Comparison of ENCODE assay signal across 14 cellular contexts in genomic region chr5:137666901-137667300, GRCh38.
DNase-seq lines count a peak whose midpoint lies in the region; ATAC-seq, FAIRE-seq and TF ChIP-seq lines count a peak whose summit lies in the region.
"Had no signal": no experiment of that assay in that cellular context is flagged by ENCODE, and none has a peak within 500 bp of the region (broad histone marks: within the 10 kb centered on the region; RNA-seq: fewer than 3 reads in every experiment).

No MANE protein-coding gene starts in this region.

- intact Hi-C loops in Calu3 (cut with micrococcal nuclease; ENCODE audit: unreplicated experiment): loop anchor here (2.0 to 10.0 kb wide), 2 partner anchors 52 to 158 kb away; no protein-coding TSS in a partner anchor
- intact Hi-C loops in gastrocnemius medialis (cut with DNase I; ENCODE audit: low total_unique reads): loop anchor here (10.0 kb wide), 1 partner anchor 468 kb away; the partner anchor contains the start of gene NME5

- peak overlapping the region; percentile 4 to 34 (median 26) for H3K4me3 Mint-ChIP-seq in CD4-positive, CD25-positive, alpha-beta regulatory T cell
- peak overlapping the region; percentile 14 for H3K4me3 Mint-ChIP-seq in Calu3 (ENCODE audit: low read depth, unreplicated experiment)
- H3K4me3 Mint-ChIP-seq in activated CD8-positive, alpha-beta T cell treated with anti-CD3 and anti-CD28 coated beads, Interleukin-2, amount 10 ng/mL, durations not matched to agents 7 days and 5 days: no peak overlapping the region
- H3K4me3 Mint-ChIP-seq in naive thymus-derived CD8-positive, alpha-beta T cell: peak overlapping the region in 4 of 10 donors; percentile 12 to 61 (median 28)
- H3K4me3 Mint-ChIP-seq: naive B cell had no signal

- no peak for ATAC-seq in CD4-positive, CD25-positive, alpha-beta regulatory T cell (ENCODE audit: low read depth in 2 of 2)
- ATAC-seq in activated CD8-positive, alpha-beta T cell treated with anti-CD3 and anti-CD28 coated beads, Interleukin-2, amount 10 ng/mL, durations not matched to agents 7 days and 5 days: no peak
- ATAC-seq in naive thymus-derived CD8-positive, alpha-beta T cell: no peak
- ATAC-seq in gastrocnemius medialis (no peak), HG03045 (IDR thresholded peaks at IDR 0.05; ENCODE audit: unreplicated experiment) (no peak)

- CTCF ChIA-PET in Calu3 (lab: Charles Lee): interaction anchor here (0.5 to 2.1 kb wide), 9 partner anchors 37 to 94 kb away, joined by 3 to 12 read pairs (median 5); partner anchors contain the start of gene HNRNPA0
- CTCF ChIA-PET in activated CD8-positive, alpha-beta T cell treated with anti-CD3 and anti-CD28 coated beads, Interleukin-2, amount 10 ng/mL, durations not matched to agents 7 days and 5 days (lab: Charles Lee): interaction anchor here (1.0 to 7.1 kb wide), 13 partner anchors 9 to 402 kb away, joined by 3 to 71 read pairs (median 4); partner anchors contain the start of gene KLHL3

- TF ChIP-seq CTCF in Calu3 (IDR thresholded peaks at IDR 0.05; ENCODE audit: unreplicated experiment) (no peak), gastrocnemius medialis (IDR thresholded peaks at IDR 0.05 in 4 of 5, conservative IDR thresholded peaks at IDR 0.05 in 1 of 5) (no peak)

- peak overlapping the region; percentile 55 to 95 (median 67) for H3K27ac Mint-ChIP-seq in CD4-positive, CD25-positive, alpha-beta regulatory T cell
- peak overlapping the region; percentile 28 for H3K27ac Mint-ChIP-seq in Calu3 (ENCODE audit: unreplicated experiment)
- H3K27ac Mint-ChIP-seq in activated CD8-positive, alpha-beta T cell treated with anti-CD3 and anti-CD28 coated beads, Interleukin-2, amount 10 ng/mL, durations not matched to agents 7 days and 5 days: peak overlapping the region; percentile 83
- H3K27ac Mint-ChIP-seq in naive thymus-derived CD8-positive, alpha-beta T cell: peak overlapping the region in 7 of 10 donors; percentile 12 to 89 (median 73)

- H3K4me1 Mint-ChIP-seq in CD4-positive, CD25-positive, alpha-beta regulatory T cell: peaks cover 11 to 21% (median 16%) of the 10 kb centered on the region in 4 donors
- H3K4me1 Mint-ChIP-seq in Calu3 (ENCODE audit: low read depth, unreplicated experiment): peaks cover 58% of the 10 kb centered on the region
- H3K4me1 Mint-ChIP-seq in activated CD8-positive, alpha-beta T cell treated with anti-CD3 and anti-CD28 coated beads, Interleukin-2, amount 10 ng/mL, durations not matched to agents 7 days and 5 days (ENCODE audit: low read depth): peaks cover 32% of the 10 kb centered on the region
- H3K4me1 Mint-ChIP-seq in naive thymus-derived CD8-positive, alpha-beta T cell: peaks cover 12 to 18% (median 16%) of the 10 kb centered on the region in 4 donors

- TF ChIP-seq POLR2A in GM12892 (IDR thresholded peaks at IDR 0.05; ENCODE audit: low read depth, low read length) (no peak), gastrocnemius medialis (IDR thresholded peaks at IDR 0.05) (no peak)

- no peaks in the 10 kb centered on the region for H3K9me3 ChIP-seq in CD4-positive, CD25-positive, alpha-beta regulatory T cell (ENCODE audit: control insufficient read depth in 2 of 2, low read length in 2 of 2)
- no peaks in the 10 kb centered on the region for H3K9me3 ChIP-seq in gastrocnemius medialis
- H3K9me3 ChIP-seq: Caco-2, tibial nerve had no signal

- H3K9me3 Mint-ChIP-seq in CD4-positive, CD25-positive, alpha-beta regulatory T cell: no peaks in the 10 kb centered on the region
- no peaks in the 10 kb centered on the region for H3K9me3 Mint-ChIP-seq in Calu3 (ENCODE audit: low read depth, unreplicated experiment)
- H3K9me3 Mint-ChIP-seq in activated CD8-positive, alpha-beta T cell treated with anti-CD3 and anti-CD28 coated beads, Interleukin-2, amount 10 ng/mL, durations not matched to agents 7 days and 5 days (ENCODE audit: insufficient read depth): no peaks in the 10 kb centered on the region
- H3K9me3 Mint-ChIP-seq in naive thymus-derived CD8-positive, alpha-beta T cell: no peaks in the 10 kb centered on the region
- H3K9me3 Mint-ChIP-seq: naive B cell had no signal

- no peaks in the 10 kb centered on the region for H3K27me3 Mint-ChIP-seq in CD4-positive, CD25-positive, alpha-beta regulatory T cell
- no peaks in the 10 kb centered on the region for H3K27me3 Mint-ChIP-seq in Calu3 (ENCODE audit: unreplicated experiment)
- no peaks in the 10 kb centered on the region for H3K27me3 Mint-ChIP-seq in activated CD8-positive, alpha-beta T cell treated with anti-CD3 and anti-CD28 coated beads, Interleukin-2, amount 10 ng/mL, durations not matched to agents 7 days and 5 days (ENCODE audit: low read depth)
- no peaks in the 10 kb centered on the region for H3K27me3 Mint-ChIP-seq in naive thymus-derived CD8-positive, alpha-beta T cell
- H3K27me3 Mint-ChIP-seq: naive B cell had no signal

- peak overlapping the region; percentile 38 for H3K27ac ChIP-seq in CD4-positive, CD25-positive, alpha-beta regulatory T cell (ENCODE audit: insufficient read depth, low read length, poor library complexity, severe bottlenecking)
- peak overlapping the region in 1 of 4 donors; percentile 28 for H3K27ac ChIP-seq in gastrocnemius medialis

- no TSS peak for BruUV-seq in Calu3 (replicated peaks; lab: Mats Ljungman, UMichigan)

- DNase-seq in CD4-positive, CD25-positive, alpha-beta regulatory T cell: no peak
- DNase-seq in Calu3 (no peak), GM12892 (ENCODE audit: insufficient read length) (no peak), NCI-H446 (lab: John Stamatoyannopoulos, UW) (no peak), gastrocnemius medialis (no peak)
- DNase-seq in activated CD8-positive, alpha-beta T cell treated with anti-CD3 and anti-CD28 coated beads, Interleukin-2, amount 10 ng/mL, durations not matched to agents 7 days and 5 days: no peak
- no peak for DNase-seq in naive thymus-derived CD8-positive, alpha-beta T cell
- DNase-seq: Caco-2, dermis blood vessel endothelial cell, islet precursor cell, SW 1271 had no signal

- H3K27me3 ChIP-seq in CD4-positive, CD25-positive, alpha-beta regulatory T cell (ENCODE audit: control insufficient read depth, insufficient read depth, low read length): no peaks in the 10 kb centered on the region
- no peaks in the 10 kb centered on the region for H3K27me3 ChIP-seq in gastrocnemius medialis
- H3K27me3 ChIP-seq: tibial nerve had no signal

- FAIRE-seq in GM12892 (lab: Jason Lieb, UNC): no peak

- no peak overlapping the region for H3K4me3 ChIP-seq in CD4-positive, CD25-positive, alpha-beta regulatory T cell (ENCODE audit: low read depth, low read length)
- H3K4me3 ChIP-seq in gastrocnemius medialis: no peak overlapping the region
- H3K4me3 ChIP-seq: tibial nerve had no signal

- H3K4me1 ChIP-seq in CD4-positive, CD25-positive, alpha-beta regulatory T cell (ENCODE audit: control insufficient read depth, insufficient read depth, low read length, poor library complexity, severe bottlenecking): peaks cover 13% of the 10 kb centered on the region
- H3K4me1 ChIP-seq in gastrocnemius medialis: peaks cover 3 to 7% of the 10 kb centered on the region in 2 donors
- H3K4me1 ChIP-seq: Caco-2 had no signal

- in situ Hi-C loops in gastrocnemius medialis (cut with MboI; ENCODE audit: low sequenced_read_pairs in 4 of 4): loop anchor here in 1 of 4 donors (25.0 kb wide), 1 partner anchor 470 kb away; the partner anchor contains the start of gene NME5

- peaks cover 25% of the 10 kb centered on the region for H3K36me3 Mint-ChIP-seq in CD4-positive, CD25-positive, alpha-beta regulatory T cell
- H3K36me3 Mint-ChIP-seq in Calu3 (ENCODE audit: insufficient read depth, unreplicated experiment): peaks cover 8% of the 10 kb centered on the region
- H3K36me3 Mint-ChIP-seq in activated CD8-positive, alpha-beta T cell treated with anti-CD3 and anti-CD28 coated beads, Interleukin-2, amount 10 ng/mL, durations not matched to agents 7 days and 5 days (ENCODE audit: low read depth): peaks cover 7% of the 10 kb centered on the region
- H3K36me3 Mint-ChIP-seq in naive thymus-derived CD8-positive, alpha-beta T cell: peaks cover 0 to 32% (median 11%) of the 10 kb centered on the region in 3 donors
- H3K36me3 Mint-ChIP-seq: naive B cell had no signal

- H3K36me3 ChIP-seq in CD4-positive, CD25-positive, alpha-beta regulatory T cell (ENCODE audit: control insufficient read depth, insufficient read depth, low read length): peaks cover 7% of the 10 kb centered on the region
- H3K36me3 ChIP-seq in gastrocnemius medialis: no peaks in the 10 kb centered on the region

- POLR2A ChIA-PET in activated CD8-positive, alpha-beta T cell treated with anti-CD3 and anti-CD28 coated beads, Interleukin-2, amount 10 ng/mL, durations not matched to agents 7 days and 5 days (lab: Charles Lee): interaction anchor here (1.9 to 2.2 kb wide), 2 partner anchors 69 to 75 kb away, joined by 7 to 10 read pairs; partner anchors contain the start of gene KLHL3
- POLR2A ChIA-PET in naive thymus-derived CD8-positive, alpha-beta T cell (lab: Charles Lee): interaction anchor here (0.6 to 2.8 kb wide), 7 partner anchors 26 to 87 kb away, joined by 3 to 21 read pairs (median 5); partner anchors contain the start of genes HNRNPA0 and KLHL3

Comparison
In these comparisons a context has a peak if more than half of its experiments do, and no peak if none do; other contexts are left out.
1. H3K27ac Mint-ChIP-seq: peak in every context shown above with its lines; median percentile 83 in activated CD8-positive, alpha-beta T cell treated with anti-CD3 and anti-CD28 coated beads, Interleukin-2, amount 10 ng/mL, durations not matched to agents 7 days and 5 days; 73 in naive thymus-derived CD8-positive, alpha-beta T cell; 67 in CD4-positive, CD25-positive, alpha-beta regulatory T cell; 28 in Calu3.